In genomic region chr5:72347801-72348305, GRCh38 we compare ENCODE assay signal across 10 cellular contexts. TPM values are rescaled to one million over a fixed set of nuclear protein-coding genes. Genes with fewer than 3 reads are reported as not detected.
DNase-seq lines count a peak whose midpoint lies in the region; ATAC-seq and TF ChIP-seq lines count a peak whose summit lies in the region.
"Had no signal": no experiment of that assay in that cellular context is flagged by ENCODE, and none has a peak within 500 bp of the region (broad histone marks: within the 10 kb centered on the region; RNA-seq: fewer than 3 reads in every experiment).

No MANE protein-coding gene starts in this region.

- intact Hi-C loops in activated T-helper 2 cell treated with anti-CD3 and anti-CD28 coated beads, Interferon-gamma antibody, Interleukin-2, Interleukin-4, amounts not matched to agents 10 μg/mL and 5 μg/mL and 100 μg/mL, durations not matched to agents 14 hours and 24 hours and 36 hours (cut with micrococcal nuclease) = loop anchor here (1.0 to 2.0 kb wide), 5 partner anchors 19 to 209 kb away; partner anchors contain the start of genes MRPS27 and PTCD2
- intact Hi-C loops in mucosa of descending colon (cut with DNase I, micrococcal nuclease) = no loop called here

- H3K36me3 Mint-ChIP-seq in activated T-helper 2 cell treated with anti-CD3 and anti-CD28 coated beads, Interferon-gamma antibody, Interleukin-2, Interleukin-4, amounts not matched to agents 10 μg/mL and 5 μg/mL and 100 μg/mL, durations not matched to agents 14 hours and 24 hours and 36 hours (ENCODE audit: low read depth) = peaks cover 57% of the 10 kb centered on the region

- H3K9me3 ChIP-seq in mucosa of descending colon = no peaks in the 10 kb centered on the region

- no peak for ATAC-seq in mucosa of descending colon

- no peak overlapping the region for H3K4me3 ChIP-seq in AG09309 (ENCODE audit: control insufficient read depth, low read depth, low read length)
- no peak overlapping the region for H3K4me3 ChIP-seq in mucosa of descending colon

- peaks cover 47% of the 10 kb centered on the region for H3K4me1 Mint-ChIP-seq in activated T-helper 2 cell treated with anti-CD3 and anti-CD28 coated beads, Interferon-gamma antibody, Interleukin-2, Interleukin-4, amounts not matched to agents 10 μg/mL and 5 μg/mL and 100 μg/mL, durations not matched to agents 14 hours and 24 hours and 36 hours (ENCODE audit: low read depth)

- H3K27ac Mint-ChIP-seq in activated T-helper 2 cell treated with anti-CD3 and anti-CD28 coated beads, Interferon-gamma antibody, Interleukin-2, Interleukin-4, amounts not matched to agents 10 μg/mL and 5 μg/mL and 100 μg/mL, durations not matched to agents 14 hours and 24 hours and 36 hours = peak overlapping the region; percentile 88

- TF ChIP-seq CTCF in AG09309 (IDR thresholded peaks at IDR 0.05; ENCODE audit: control insufficient read depth, insufficient read depth, low read depth, low read length, missing control alignments) (no peak), mucosa of descending colon (IDR thresholded peaks at IDR 0.05) (no peak)

- DNase-seq in AG09309 (ENCODE audit: low read depth) (peak; percentile 78), H4 (ENCODE audit: low spot score) (peak; percentile 55), iris pigment epithelial cell (ENCODE audit: low read depth) (peak; percentile 95), SK-N-DZ (ENCODE audit: low spot score) (no peak), mucosa of descending colon (no peak), NCI-H2227 treated with DMSO at 0.1 percent for 48 hours (lab: John Stamatoyannopoulos, UW) (no peak), cerebellar nuclear complex (lab: John Stamatoyannopoulos, UW) (no peak)
- no peak for DNase-seq in activated T-helper 2 cell treated with anti-CD3 and anti-CD28 coated beads, Interferon-gamma antibody, Interleukin-2, Interleukin-4, amounts not matched to agents 10 μg/mL and 5 μg/mL and 100 μg/mL, durations not matched to agents 14 hours and 24 hours and 36 hours (ENCODE audit: low spot score)
- DNase-seq: anterior cingulate cortex, occipital lobe had no signal

- H3K4me1 ChIP-seq in mucosa of descending colon (ENCODE audit: low read depth) = no peaks in the 10 kb centered on the region

- H3K4me3 Mint-ChIP-seq in activated T-helper 2 cell treated with anti-CD3 and anti-CD28 coated beads, Interferon-gamma antibody, Interleukin-2, Interleukin-4, amounts not matched to agents 10 μg/mL and 5 μg/mL and 100 μg/mL, durations not matched to agents 14 hours and 24 hours and 36 hours (ENCODE audit: low read depth) = no peak overlapping the region

- H3K9me3 Mint-ChIP-seq in activated T-helper 2 cell treated with anti-CD3 and anti-CD28 coated beads, Interferon-gamma antibody, Interleukin-2, Interleukin-4, amounts not matched to agents 10 μg/mL and 5 μg/mL and 100 μg/mL, durations not matched to agents 14 hours and 24 hours and 36 hours = peaks cover 4% of the 10 kb centered on the region

- no peaks in the 10 kb centered on the region for H3K27me3 Mint-ChIP-seq in activated T-helper 2 cell treated with anti-CD3 and anti-CD28 coated beads, Interferon-gamma antibody, Interleukin-2, Interleukin-4, amounts not matched to agents 10 μg/mL and 5 μg/mL and 100 μg/mL, durations not matched to agents 14 hours and 24 hours and 36 hours (ENCODE audit: low read depth)

- no peaks in the 10 kb centered on the region for H3K36me3 ChIP-seq in mucosa of descending colon (ENCODE audit: low read depth)

RNA-seq across cellular contexts. Expression of gene PTCD2, which starts 27.7 kb away (rescaled TPM):
- 9.0 and 15.4 TPM in 2 replicates for total RNA-seq in H4 (2014; rRNA removed; shearing (Covaris generic))
- 14.7 and 16.8 TPM in 2 replicates for total RNA-seq in activated T-helper 2 cell treated with anti-CD3 and anti-CD28 coated beads, Interferon-gamma antibody, Interleukin-2, Interleukin-4, amounts not matched to agents 10 μg/mL and 5 μg/mL and 100 μg/mL, durations not matched to agents 14 hours and 24 hours and 36 hours
- polyA plus RNA-seq in SK-N-DZ (2014; cell fraction: cytosol; rRNA removed) = 10.3 and 20.1 TPM in 2 replicates
- 23.9 and 25.8 TPM in 2 replicates for polyA plus RNA-seq in SK-N-DZ (2014; cell fraction: nucleus; rRNA removed)
- total RNA-seq in mucosa of descending colon = 1 to 10 TPM; 4.7 to 6.3 (median 5.2) TPM

RNA-seq across cellular contexts. Expression of gene MRPS27, which starts 27.8 kb away (rescaled TPM):
- total RNA-seq in H4 (2014; rRNA removed; shearing (Covaris generic)) = 81.2 and 88.0 TPM in 2 replicates
- total RNA-seq in activated T-helper 2 cell treated with anti-CD3 and anti-CD28 coated beads, Interferon-gamma antibody, Interleukin-2, Interleukin-4, amounts not matched to agents 10 μg/mL and 5 μg/mL and 100 μg/mL, durations not matched to agents 14 hours and 24 hours and 36 hours = 96.8 and 98.4 TPM in 2 replicates
- 137 and 146 TPM in 2 replicates for polyA plus RNA-seq in SK-N-DZ (2014; cell fraction: cytosol; rRNA removed)
- 58.5 and 66.6 TPM in 2 replicates for polyA plus RNA-seq in SK-N-DZ (2014; cell fraction: nucleus; rRNA removed)
- 10 to 100 TPM; 32.7 to 40.3 (median 37.6) TPM for total RNA-seq in mucosa of descending colon

Comparison
In these comparisons a context has a peak if more than half of its experiments do, and no peak if none do; other contexts are left out.
1. DNase-seq: peak in AG09309 (single experiment), H4 (single experiment) and iris pigment epithelial cell (single experiment); none in activated T-helper 2 cell treated with anti-CD3 and anti-CD28 coated beads, Interferon-gamma antibody, Interleukin-2, Interleukin-4, amounts not matched to agents 10 μg/mL and 5 μg/mL and 100 μg/mL, durations not matched to agents 14 hours and 24 hours and 36 hours (single experiment), SK-N-DZ (single experiment), mucosa of descending colon (0 of 3), NCI-H2227 treated with DMSO at 0.1 percent for 48 hours (single experiment) and cerebellar nuclear complex (0 of 2).